Comparison of ENCODE assay signal across 20 cellular contexts in genomic region chr11:47338396-47339241, GRCh38. TPM values are rescaled to one million over a fixed set of nuclear protein-coding genes. Genes with fewer than 3 reads are reported as not detected.
DNase-seq lines count a peak whose midpoint lies in the region; ATAC-seq, FAIRE-seq and TF ChIP-seq lines count a peak whose summit lies in the region.
"Had no signal": no experiment of that assay in that cellular context is flagged by ENCODE, and none has a peak within 500 bp of the region (broad histone marks: within the 10 kb centered on the region; RNA-seq: fewer than 3 reads in every experiment).

No MANE protein-coding gene starts in this region.

- H2AK5ac ChIP-seq in H9 (ENCODE audit: insufficient read length, low read length), result no peak overlapping the region
- H2AK5ac ChIP-seq in neuronal stem cell (ENCODE audit: low read depth, low read length), result peak overlapping the region; percentile 83

- H2BK120ac ChIP-seq in H9 (ENCODE audit: low read depth, low read length, poor library complexity, severe bottlenecking) (no peak overlapping the region), neuronal stem cell (ENCODE audit: low read depth, low read length) (no peak overlapping the region)

- no peak overlapping the region for H2BK5ac ChIP-seq in H9 (ENCODE audit: insufficient read length, low read length)
- H2BK5ac ChIP-seq in neuronal stem cell (ENCODE audit: low read length), result no peak overlapping the region

- no peak overlapping the region for H3T11ph ChIP-seq in H9 (ENCODE audit: low read length)

- H3K14ac ChIP-seq in H9 (ENCODE audit: insufficient read depth, low read length) (no peak overlapping the region), neuronal stem cell (ENCODE audit: low read length) (peak overlapping the region; percentile 38)

- TF ChIP-seq EP300 in GM12878 (IDR thresholded peaks at IDR 0.05; ENCODE audit: borderline replicate concordance in 1 of 2, control insufficient read depth in 1 of 2, low read depth in 2 of 2, low read length in 2 of 2), result no peak

- H4K20me1 ChIP-seq in H9 (ENCODE audit: control insufficient read depth, insufficient read depth, insufficient read length) (no peaks in the 10 kb centered on the region), GM12878 (ENCODE audit: control insufficient read depth, insufficient read depth) (no peaks in the 10 kb centered on the region)

- intact Hi-C loops in GM12878 (cut with micrococcal nuclease; ENCODE audit: unreplicated experiment), result no loop called here
- intact Hi-C loops in left ventricle myocardium superior (cut with micrococcal nuclease), result no loop called here
- intact Hi-C loops in colonic mucosa (cut with DNase I), result no loop called here
- intact Hi-C loops in activated CD8-positive, alpha-beta T cell treated with anti-CD3 and anti-CD28 coated beads for 36 hours (cut with micrococcal nuclease), result no loop called here

- no peak for FAIRE-seq in GM12878 (lab: Jason Lieb, UNC)
- FAIRE-seq: A549, G401.6, GM12892, GM19239 had no signal

- H3K9ac ChIP-seq in H9 (ENCODE audit: extremely low read depth, insufficient read length, low read length) (no peak overlapping the region), GM12878 (ENCODE audit: control insufficient read depth, insufficient read depth, low read length) (no peak overlapping the region), neuronal stem cell (ENCODE audit: low read depth, low read length, poor library complexity) (no peak overlapping the region), colonic mucosa (ENCODE audit: low read depth in 2 of 2, low read length in 2 of 2) (no peak overlapping the region)

- no peak overlapping the region for H3K56ac ChIP-seq in H9 (ENCODE audit: insufficient read length, low read depth, low read length)

- H2BK15ac ChIP-seq in H9 (ENCODE audit: low read depth, low read length) (no peak overlapping the region), neuronal stem cell (ENCODE audit: low read length) (peak overlapping the region; percentile 26)

- no peak for TF ChIP-seq POLR2A in GM12878 (IDR thresholded peaks at IDR 0.05; ENCODE audit: low read depth, low read length)

- H3K9me3 Mint-ChIP-seq in H9, result no peaks in the 10 kb centered on the region; a peak in 1 of 5 replicates
- no peaks in the 10 kb centered on the region for H3K9me3 Mint-ChIP-seq in activated CD8-positive, alpha-beta T cell treated with anti-CD3 and anti-CD28 coated beads for 36 hours
- H3K9me3 Mint-ChIP-seq: HFFc6 had no signal

- no TSS peak for BruUV-seq in GM12878 (replicated peaks; lab: Mats Ljungman, UMichigan)

- SMC1A ChIA-PET in GM12878 (lab: Charles Lee; ENCODE audit: uncharacterized antibody, unreplicated experiment), result interaction anchor here (0.9 kb wide), 1 partner anchor 17 kb away, joined by 3 read pairs; no protein-coding TSS in a partner anchor

- no peak overlapping the region for H4K91ac ChIP-seq in H9 (ENCODE audit: insufficient read length, low read depth, low read length)
- H4K91ac ChIP-seq in neuronal stem cell (ENCODE audit: low read depth, low read length, poor library complexity), result no peak overlapping the region

- in situ Hi-C loops in GM12878 (cut with MboI), result no loop called here

- H3K27me3 ChIP-seq in H9 (ENCODE audit: insufficient read depth, low read length) (no peaks in the 10 kb centered on the region), GM12878 (replicated peaks in 1 of 2; ENCODE audit: control insufficient read depth in 2 of 2, insufficient read depth in 2 of 2, low read length in 1 of 2) (no peaks in the 10 kb centered on the region; a peak in 1 of 4 replicates), neuronal stem cell (ENCODE audit: control insufficient read depth in 3 of 3, insufficient read depth in 3 of 3, low read depth in 1 of 3, low read length in 3 of 3) (no peaks in the 10 kb centered on the region), colonic mucosa (no peaks in the 10 kb centered on the region)
- H3K27me3 ChIP-seq: BE2C had no signal

- H3K23ac ChIP-seq in H9 (ENCODE audit: insufficient read length, low read depth, low read length), result no peak overlapping the region
- H3K23ac ChIP-seq in neuronal stem cell (ENCODE audit: low read depth, low read length, poor library complexity), result peak overlapping the region; percentile 43

- no peaks in the 10 kb centered on the region; a peak in 1 of 7 replicates for H3K36me3 Mint-ChIP-seq in H9 (ENCODE audit: insufficient read depth in 1 of 3, low read depth in 3 of 3)
- H3K36me3 Mint-ChIP-seq in activated CD8-positive, alpha-beta T cell treated with anti-CD3 and anti-CD28 coated beads for 36 hours (ENCODE audit: low read depth), result no peaks in the 10 kb centered on the region
- H3K36me3 Mint-ChIP-seq: CD4-positive, alpha-beta memory T cell had no signal

- H3K36me3 ChIP-seq in GM12878 (ENCODE audit: control insufficient read depth in 2 of 2, insufficient read depth in 2 of 2, low read length in 1 of 2) (no peaks in the 10 kb centered on the region), neuronal stem cell (replicated peaks in 1 of 2; ENCODE audit: control insufficient read depth in 2 of 2, insufficient read depth in 2 of 2, low read length in 2 of 2) (no peaks in the 10 kb centered on the region), colonic mucosa (no peaks in the 10 kb centered on the region)
- H3K36me3 ChIP-seq: BE2C had no signal

- H3K27me3 Mint-ChIP-seq in H9 (ENCODE audit: low read depth), result peaks cover 1% of the 10 kb centered on the region; the same call in 1 of the 2 replicates
- H3K27me3 Mint-ChIP-seq in activated CD8-positive, alpha-beta T cell treated with anti-CD3 and anti-CD28 coated beads for 36 hours, result no peaks in the 10 kb centered on the region
- H3K27me3 Mint-ChIP-seq: CD4-positive, alpha-beta memory T cell had no signal

- H3K79me2 ChIP-seq in H9 (ENCODE audit: insufficient read depth, low read length) (no peaks in the 10 kb centered on the region), GM12878 (ENCODE audit: control insufficient read depth, insufficient read depth, low read length) (no peaks in the 10 kb centered on the region)

- no peaks in the 10 kb centered on the region for H3K23me2 ChIP-seq in H9 (ENCODE audit: insufficient read length, low read depth, low read length, poor library complexity, severe bottlenecking)

- CTCF ChIA-PET in GM12878 (lab: Yijun Ruan, JAX), result no interaction called here
- CTCF ChIA-PET in activated CD8-positive, alpha-beta T cell treated with anti-CD3 and anti-CD28 coated beads for 36 hours (lab: Charles Lee), result no interaction called here

- H3K4ac ChIP-seq in H9 (ENCODE audit: low read depth, low read length) (no peak overlapping the region), neuronal stem cell (ENCODE audit: low read length) (no peak overlapping the region)

- H3K18ac ChIP-seq in H9 (ENCODE audit: insufficient read length, low read depth, low read length) (no peak overlapping the region), neuronal stem cell (ENCODE audit: low read length) (peak overlapping the region; percentile 48)

- H3K4me2 ChIP-seq in H9 (ENCODE audit: insufficient read depth, insufficient read length, low read length), result no peak overlapping the region
- no peak overlapping the region for H3K4me2 ChIP-seq in GM12878 (ENCODE audit: control insufficient read depth, insufficient read depth)
- no peak overlapping the region for H3K4me2 ChIP-seq in neuronal stem cell (ENCODE audit: insufficient read depth, low read length, poor library complexity, severe bottlenecking)

- H2BK12ac ChIP-seq in H9 (ENCODE audit: insufficient read length, low read depth, low read length), result no peak overlapping the region
- peak overlapping the region; percentile 73 for H2BK12ac ChIP-seq in neuronal stem cell (ENCODE audit: low read length)

- H2AFZ ChIP-seq in H9 (ENCODE audit: low read length), result no peak overlapping the region
- H2AFZ ChIP-seq in GM12878 (ENCODE audit: control insufficient read depth, low read depth, low read length), result no peak overlapping the region
- H2AFZ ChIP-seq in neuronal stem cell (ENCODE audit: low read length), result no peak overlapping the region

- H3K4me1 ChIP-seq in H9 (ENCODE audit: insufficient read depth, low read length) (no peaks in the 10 kb centered on the region), GM12878 (ENCODE audit: control insufficient read depth, insufficient read depth, low read length) (no peaks in the 10 kb centered on the region), neuronal stem cell (ENCODE audit: control insufficient read depth in 2 of 2, insufficient read depth in 1 of 2, low read depth in 1 of 2, low read length in 2 of 2) (no peaks in the 10 kb centered on the region), colonic mucosa (no peaks in the 10 kb centered on the region)
- H3K4me1 ChIP-seq: BE2C had no signal

- no peak for DNase-seq in H9
- DNase-seq in GM12878 (ENCODE audit: low read depth, low spot score), result no peak
- no peak for DNase-seq in left ventricle myocardium superior
- DNase-seq in neuronal stem cell (ENCODE audit: low spot score), result no peak
- DNase-seq in colonic mucosa, result no peak
- DNase-seq in activated CD8-positive, alpha-beta T cell treated with anti-CD3 and anti-CD28 coated beads for 36 hours, result no peak
- no peak for DNase-seq in NCI-H2227 (lab: John Stamatoyannopoulos, UW; ENCODE audit: unreplicated experiment)
- DNase-seq: BE2C, DMS79, GOT3, HCEC 1CT, HFFc6 had no signal

- WGBS in H9 (ENCODE audit: extremely low coverage, insufficient read length, low lambda C conversion rate), result no CpG with 5 or more reads among the region's 27 CpGs
- 50% methylated on average over 26 of the region's 27 CpGs for WGBS in GM12878 (ENCODE audit: insufficient coverage, insufficient replicate concordance, low lambda C conversion rate, missing lambda C conversion rate)
- WGBS in neuronal stem cell (ENCODE audit: extremely low coverage in 2 of 2, insufficient read length in 2 of 2, insufficient replicate concordance in 1 of 2), 2 donors, result no CpG with 5 or more reads among the region's 27 CpGs

- no peak for ATAC-seq in GM12878
- peak; percentile 1 for ATAC-seq in left ventricle myocardium superior
- ATAC-seq in activated CD8-positive, alpha-beta T cell treated with anti-CD3 and anti-CD28 coated beads for 36 hours, result no peak
- ATAC-seq: A549 had no signal

- H4K8ac ChIP-seq in H9 (replicated peaks; ENCODE audit: insufficient read length, low read depth, low read length) (no peak overlapping the region), neuronal stem cell (ENCODE audit: low read depth, low read length) (no peak overlapping the region)

- H4K5ac ChIP-seq in H9 (ENCODE audit: insufficient read length, low read depth, low read length), result no peak overlapping the region

- H3K27ac ChIP-seq in H9 (ENCODE audit: insufficient read length, low read depth, low read length), result no peak overlapping the region
- H3K27ac ChIP-seq in GM12878 (ENCODE audit: control insufficient read depth, insufficient read depth), result no peak overlapping the region
- no peak overlapping the region for H3K27ac ChIP-seq in neuronal stem cell (replicated peaks; ENCODE audit: low read length)
- no peak overlapping the region for H3K27ac ChIP-seq in colonic mucosa
- H3K27ac ChIP-seq: C4-2B had no signal

- peak overlapping the region in 2 of 3 experiments; percentile 22 to 55; a peak in 2 of 7 replicates for H3K27ac Mint-ChIP-seq in H9
- H3K27ac Mint-ChIP-seq in activated CD8-positive, alpha-beta T cell treated with anti-CD3 and anti-CD28 coated beads for 36 hours, result no peak overlapping the region
- H3K27ac Mint-ChIP-seq: CD4-positive, alpha-beta memory T cell; HFFc6 had no signal

- RAD21 ChIA-PET in GM12878 (lab: Charles Lee; ENCODE audit: unreplicated experiment), result no interaction called here

- TF ChIP-seq RAD21 in GM12878 (IDR thresholded peaks at IDR 0.05; ENCODE audit: insufficient read depth, low read depth, low read length), result no peak

- POLR2A ChIA-PET in GM12878 (lab: Charles Lee), result no interaction called here
- POLR2A ChIA-PET in activated CD8-positive, alpha-beta T cell treated with anti-CD3 and anti-CD28 coated beads for 36 hours (lab: Charles Lee), result no interaction called here

- H3K4me3 Mint-ChIP-seq in H9, result no peak overlapping the region
- no peak overlapping the region for H3K4me3 Mint-ChIP-seq in activated CD8-positive, alpha-beta T cell treated with anti-CD3 and anti-CD28 coated beads for 36 hours
- H3K4me3 Mint-ChIP-seq: CD4-positive, alpha-beta memory T cell; HFFc6 had no signal

- no peaks in the 10 kb centered on the region for H3K4me1 Mint-ChIP-seq in H9
- no peaks in the 10 kb centered on the region for H3K4me1 Mint-ChIP-seq in activated CD8-positive, alpha-beta T cell treated with anti-CD3 and anti-CD28 coated beads for 36 hours (ENCODE audit: low read depth)

- no peaks in the 10 kb centered on the region for H3K9me3 ChIP-seq in H9 (ENCODE audit: control insufficient read depth, low read depth, low read length)
- no peaks in the 10 kb centered on the region for H3K9me3 ChIP-seq in GM12878 (replicated peaks; ENCODE audit: control insufficient read depth, insufficient read depth, low read length)
- peaks cover 0 to 2% of the 10 kb centered on the region in 2 donors for H3K9me3 ChIP-seq in neuronal stem cell (replicated peaks in 1 of 2; ENCODE audit: control insufficient read depth in 2 of 2, insufficient read depth in 1 of 2, low read depth in 1 of 2, low read length in 2 of 2)
- no peaks in the 10 kb centered on the region for H3K9me3 ChIP-seq in colonic mucosa
- H3K9me3 ChIP-seq: A549, BE2C had no signal

- no peak overlapping the region for H2BK20ac ChIP-seq in H9 (ENCODE audit: low read depth, low read length, poor library complexity, severe bottlenecking)

- H3K4me3 ChIP-seq in GM12878 (no peak overlapping the region), neuronal stem cell (ENCODE audit: low read length in 2 of 2) (no peak overlapping the region), colonic mucosa (no peak overlapping the region)
- H3K4me3 ChIP-seq: A549 had no signal

- H3K79me1 ChIP-seq in H9 (ENCODE audit: insufficient read depth, low read depth, low read length, poor library complexity, severe bottlenecking) (no peaks in the 10 kb centered on the region), neuronal stem cell (ENCODE audit: low read depth, low read length) (peaks cover 1% of the 10 kb centered on the region)

- TF ChIP-seq CTCF in H9 (conservative IDR thresholded peaks at IDR 0.05) (no peak), GM12878 (IDR thresholded peaks at IDR 0.05 in 2 of 3, conservative IDR thresholded peaks at IDR 0.05 in 1 of 3; ENCODE audit: control insufficient read depth in 2 of 3, extremely low read depth in 1 of 3, insufficient read depth in 1 of 3, low read depth in 3 of 3, low read length in 3 of 3) (no peak), colonic mucosa (IDR thresholded peaks at IDR 0.05) (no peak)
- no peak for TF ChIP-seq CTCF in activated CD8-positive, alpha-beta T cell treated with anti-CD3 and anti-CD28 coated beads for 36 hours (IDR thresholded peaks at IDR 0.05)

RNA-seq across cellular contexts. Expression of gene MYBPC3, which starts 13.9 kb away (rescaled TPM):
- total RNA-seq in H9 (2021) (not detected in 2 replicates), GM12878 (2014; rRNA removed) (0.05 TPM in 1 of 2 replicates, not detected in the other), GM12878 (2014; rRNA removed; fragmentation: Illumina TruSeq; extraction: Trizol) (not detected in 2 replicates), GM12878 (2021) (not detected in 2 replicates), left ventricle myocardium superior (2,596 TPM), colonic mucosa (under 1 TPM in 1 of 2 donors, not detected in 1; 0.42 TPM)
- total RNA-seq in GM12878 (2013; cell fraction: nucleolus; rRNA removed), result not detected in 2 replicates
- not detected for polyA plus RNA-seq in GM12878 (2011; ENCODE audit: low read depth)
- polyA plus RNA-seq in GM12878 (2011; rRNA removed) (0.03 TPM in 1 of 2 replicates, not detected in the other), GM12878 (2014; fragmentation: Illumina TruSeq; extraction: Trizol) (0.03 TPM in 1 of 2 replicates, not detected in the other), GM12878 (2014; fragmentation: Nextera tagmentation; extraction: Ambion mirVana) (not detected), GM12878 (2014; rRNA removed) (0.06 TPM in 1 of 2 replicates, not detected in the other), GM12878 (2016; fragmentation: Nextera tagmentation; extraction: Ambion mirVana) (under 1 TPM in 1 of 2 experiments, not detected in 1; 0.08 TPM)
- polyA plus RNA-seq in GM12878 (2011; cell fraction: cytosol; rRNA removed), result 0.05 and 0.06 TPM in 2 replicates
- polyA plus RNA-seq in GM12878 (2011; cell fraction: nucleus; rRNA removed), result 0.16 and 0.30 TPM in 2 replicates
- 0.04 and 0.08 TPM in 2 replicates for polyA plus RNA-seq in GM12878 (2012)
- polyA minus RNA-seq in GM12878 (2011; rRNA and poly(A)+ RNA removed), result 0.05 TPM in 1 of 2 replicates, not detected in the other
- not detected in 2 replicates for polyA minus RNA-seq in GM12878 (2011; cell fraction: cytosol; rRNA and poly(A)+ RNA removed)
- polyA minus RNA-seq in GM12878 (2011; cell fraction: nucleus; rRNA and poly(A)+ RNA removed), result not detected in 2 replicates
- polyA plus RNA-seq in neuronal stem cell (2013, experiment 1 of 2), result not detected
- polyA plus RNA-seq in neuronal stem cell (2013, experiment 2 of 2), result 0.01 TPM
- not detected for total RNA-seq in activated CD8-positive, alpha-beta T cell treated with anti-CD3 and anti-CD28 coated beads for 36 hours
- total RNA-seq: CD4-positive, alpha-beta memory T cell; HFFc6; HT1080 had no signal
- polyA plus RNA-seq: AG04450; CD4-positive, alpha-beta memory T cell had no signal

RNA-seq across cellular contexts. Expression of gene SPI1, which starts 39.7 kb away (rescaled TPM):
- not detected in 2 replicates for total RNA-seq in H9 (2021)
- 8.7 and 10.3 TPM in 2 replicates for total RNA-seq in GM12878 (2013; cell fraction: nucleolus; rRNA removed)
- 19.9 and 25.9 TPM in 2 replicates for total RNA-seq in GM12878 (2014; rRNA removed)
- 5.9 and 6.5 TPM in 2 replicates for total RNA-seq in GM12878 (2014; rRNA removed; fragmentation: Illumina TruSeq; extraction: Trizol)
- 29.5 and 31.1 TPM in 2 replicates for total RNA-seq in GM12878 (2021)
- polyA plus RNA-seq in GM12878 (2011; ENCODE audit: low read depth), result 7.3 TPM
- 3.6 and 10.2 TPM in 2 replicates for polyA plus RNA-seq in GM12878 (2011; rRNA removed)
- 13.4 and 15.8 TPM in 2 replicates for polyA plus RNA-seq in GM12878 (2011; cell fraction: cytosol; rRNA removed)
- 13.8 and 20.3 TPM in 2 replicates for polyA plus RNA-seq in GM12878 (2011; cell fraction: nucleus; rRNA removed)
- 26.5 and 28.6 TPM in 2 replicates for polyA plus RNA-seq in GM12878 (2012)
- polyA plus RNA-seq in GM12878 (2014; fragmentation: Illumina TruSeq; extraction: Trizol), result 1.3 and 8.8 TPM in 2 replicates
- under 1 TPM; 0.05 to 0.08 TPM for polyA plus RNA-seq in GM12878 (2014; fragmentation: Nextera tagmentation; extraction: Ambion mirVana)
- polyA plus RNA-seq in GM12878 (2014; rRNA removed), result 24.5 and 30.2 TPM in 2 replicates
- 10 to 100 TPM in 1 of 2 experiments, 1 to 10 TPM in 1; 9.2 to 15.0 TPM for polyA plus RNA-seq in GM12878 (2016; fragmentation: Nextera tagmentation; extraction: Ambion mirVana)
- 9.1 and 16.5 TPM in 2 replicates for polyA minus RNA-seq in GM12878 (2011; rRNA and poly(A)+ RNA removed)
- 7.7 and 13.2 TPM in 2 replicates for polyA minus RNA-seq in GM12878 (2011; cell fraction: cytosol; rRNA and poly(A)+ RNA removed)
- 4.6 and 9.6 TPM in 2 replicates for polyA minus RNA-seq in GM12878 (2011; cell fraction: nucleus; rRNA and poly(A)+ RNA removed)
- 11.2 TPM for total RNA-seq in left ventricle myocardium superior
- polyA plus RNA-seq in neuronal stem cell (2013, experiment 1 of 2), result not detected
- 0.03 TPM for polyA plus RNA-seq in neuronal stem cell (2013, experiment 2 of 2)
- total RNA-seq in colonic mucosa, result 10 to 100 TPM in 1 of 2 donors, 1 to 10 TPM in 1; 4.7 to 11.9 TPM
- under 1 TPM in 1 of 2 experiments, not detected in 1; 0.25 TPM for total RNA-seq in activated CD8-positive, alpha-beta T cell treated with anti-CD3 and anti-CD28 coated beads for 36 hours
- total RNA-seq: HFFc6, HT1080 had no signal
- polyA plus RNA-seq: AG04450 had no signal

Comparison
In these comparisons a context has a peak if more than half of its experiments do, and no peak if none do; other contexts are left out.
1. RNA of gene MYBPC3, which starts 13.9 kb away (total RNA-seq): 2,596 TPM in left ventricle myocardium superior (single experiment); 0.42 TPM in colonic mucosa, not detected in H9, 0.05 TPM in GM12878 and not detected in activated CD8-positive, alpha-beta T cell treated with anti-CD3 and anti-CD28 coated beads for 36 hours; every median in the first group is over 1,000 times any median in the second.